Comparison of ENCODE assay signal across 1 cellular context in genomic region chr3:88003115-88003755, GRCh38.
TF ChIP-seq lines count a peak whose summit lies in the region.

No MANE protein-coding gene starts in this region.

TF ChIP-seq in SK-N-SH, 30 proteins besides CTCF, POLR2A, EP300 and RAD21 (continued from another document):
- no peak for TF ChIP-seq REST (IDR thresholded peaks at IDR 0.05; ENCODE audit: low read depth, low read length)
- TF ChIP-seq RCOR1 (IDR thresholded peaks at IDR 0.05; ENCODE audit: low read length): no peak
- TF ChIP-seq YY1 (IDR thresholded peaks at IDR 0.05; ENCODE audit: low read depth): no peak
- TF ChIP-seq GABPA (IDR thresholded peaks at IDR 0.05; ENCODE audit: low read depth): no peak
